Comparison of ENCODE assay signal across 21 cellular contexts in the genomic region with DNA sequence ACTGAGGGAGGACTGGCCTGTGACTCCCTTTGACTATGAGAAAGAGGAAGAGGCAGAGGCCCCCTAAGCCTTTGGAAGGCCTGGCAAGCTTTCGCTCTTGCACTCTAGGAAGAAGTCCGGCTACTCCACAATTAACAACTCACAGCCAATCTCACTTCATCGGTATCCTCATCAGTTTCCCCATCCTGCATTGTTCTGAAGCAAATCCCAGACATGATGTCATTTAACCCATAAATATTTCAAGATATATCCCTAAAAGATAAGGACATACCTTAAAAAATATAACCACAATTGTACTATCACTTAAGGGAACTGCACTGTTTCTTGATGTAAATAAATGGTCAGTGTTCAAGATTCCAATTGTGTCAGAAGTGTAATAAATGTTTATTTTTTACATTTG.
"Had no signal": no experiment of that assay in that cellular context is flagged by ENCODE, and none has a peak within 500 bp of the region (broad histone marks: within the 10 kb centered on the region; RNA-seq: fewer than 3 reads in every experiment).

No MANE protein-coding gene starts in this region.

- H3K36me3 ChIP-seq: colonic mucosa, left lung, spleen, thoracic aorta, upper lobe of left lung had no signal

- FAIRE-seq: bronchial epithelial cell had no signal

- H3K4me3 Mint-ChIP-seq: activated T-cell treated with anti-CD3 and anti-CD28 coated beads, Interleukin-2, amount 50 U/mL, for 24 hours; activated T-helper 17 cell treated with anti-CD3 and anti-CD28 coated beads, Interleukin-2, amount 50 U/mL, for 72 hours; effector memory CD8-positive, alpha-beta T cell; mesothelial cell of epicardium; naive thymus-derived CD8-positive, alpha-beta T cell had no signal

- H3K27ac Mint-ChIP-seq: activated naive CD4-positive, alpha-beta T cell treated with anti-CD3 and anti-CD28 coated beads, Interleukin-2, amount 50 U/mL, for 72 hours; activated T-cell treated with anti-CD3 and anti-CD28 coated beads, Interleukin-2, amount 50 U/mL, for 24 hours; activated T-helper 17 cell treated with anti-CD3 and anti-CD28 coated beads, Interleukin-2, amount 50 U/mL, for 72 hours; effector memory CD8-positive, alpha-beta T cell; progenitor cell of endocrine pancreas had no signal

- H3K9me3 ChIP-seq: colonic mucosa, esophagus muscularis mucosa, left lung, thoracic aorta, upper lobe of left lung had no signal

- H3K4me1 ChIP-seq: colonic mucosa, esophagus muscularis mucosa, left lung, spleen, upper lobe of left lung had no signal

- H3K27me3 Mint-ChIP-seq: activated T-cell treated with anti-CD3 and anti-CD28 coated beads, Interleukin-2, amount 50 U/mL, for 24 hours; activated T-helper 17 cell treated with anti-CD3 and anti-CD28 coated beads, Interleukin-2, amount 50 U/mL, for 72 hours; progenitor cell of endocrine pancreas had no signal

- H3K27me3 ChIP-seq: colonic mucosa, dorsolateral prefrontal cortex, esophagus muscularis mucosa, left lung, spleen, upper lobe of left lung had no signal

- H3K4me1 Mint-ChIP-seq: activated T-helper 17 cell treated with anti-CD3 and anti-CD28 coated beads, Interleukin-2, amount 50 U/mL, for 72 hours had no signal

- H3K4me3 ChIP-seq: colonic mucosa, dorsolateral prefrontal cortex, esophagus muscularis mucosa, left lung, spleen, thoracic aorta, upper lobe of left lung had no signal

- H3K36me3 Mint-ChIP-seq: activated naive CD4-positive, alpha-beta T cell treated with anti-CD3 and anti-CD28 coated beads, Interleukin-2, amount 50 U/mL, for 72 hours had no signal

- DNase-seq: activated CD8-positive, alpha-beta memory T cell treated with anti-CD3 and anti-CD28 coated beads, Interleukin-2, amount 50 U/mL, for 4 hours; activated T-cell treated with anti-CD3 and anti-CD28 coated beads, Interleukin-2, amount 50 U/mL, for 24 hours; colonic mucosa; dorsolateral prefrontal cortex; effector memory CD8-positive, alpha-beta T cell; foreskin melanocyte; kidney glomerular epithelial cell; left lung; naive thymus-derived CD8-positive, alpha-beta T cell; retina; spleen; stimulated activated CD4-positive, alpha-beta T cell treated with anti-CD3 and anti-CD28 coated beads, Interleukin-4, amount 100 ng/mL, for 1 hour; stimulated activated naive CD4-positive, alpha-beta T cell; upper lobe of left lung had no signal

- H3K27ac ChIP-seq: colonic mucosa, dorsolateral prefrontal cortex, esophagus muscularis mucosa, left lung, spleen, thoracic aorta, upper lobe of left lung had no signal

- H3K9me3 Mint-ChIP-seq: activated naive CD4-positive, alpha-beta T cell treated with anti-CD3 and anti-CD28 coated beads, Interleukin-2, amount 50 U/mL, for 72 hours; activated T-helper 17 cell treated with anti-CD3 and anti-CD28 coated beads, Interleukin-2, amount 50 U/mL, for 72 hours; effector memory CD8-positive, alpha-beta T cell had no signal

- ATAC-seq: activated naive CD4-positive, alpha-beta T cell treated with anti-CD3 and anti-CD28 coated beads, Interleukin-2, amount 50 U/mL, for 72 hours; activated T-helper 17 cell treated with anti-CD3 and anti-CD28 coated beads, Interleukin-2, amount 50 U/mL, for 72 hours; effector memory CD8-positive, alpha-beta T cell; left lung; naive thymus-derived CD8-positive, alpha-beta T cell had no signal
